ENCODE assay signal across 13 cellular contexts in the genomic region with DNA sequence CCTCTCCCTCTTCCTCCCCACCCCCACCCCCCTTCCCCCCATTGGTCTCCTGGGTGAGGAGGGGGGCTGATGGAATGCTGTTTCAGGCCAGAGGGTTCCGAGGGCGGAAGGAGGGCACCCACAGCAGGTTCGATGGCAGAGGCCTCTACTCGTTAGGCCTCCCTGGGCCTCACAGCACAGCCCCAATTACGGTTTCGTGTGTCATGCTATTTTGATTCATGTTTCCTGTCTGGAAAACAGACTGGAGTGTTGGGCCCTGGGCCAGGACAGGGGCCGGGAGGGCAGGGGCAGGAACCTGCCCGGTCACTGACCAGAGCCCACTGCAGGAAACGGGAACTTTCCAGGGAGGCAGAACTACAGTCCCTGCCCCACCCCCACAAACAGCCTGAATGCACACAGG.
DNase-seq lines count a peak whose midpoint lies in the region; ATAC-seq, FAIRE-seq and TF ChIP-seq lines count a peak whose summit lies in the region.
"Had no signal": no experiment of that assay in that cellular context is flagged by ENCODE, and none has a peak within 500 bp of the region (broad histone marks: within the 10 kb centered on the region; RNA-seq: fewer than 3 reads in every experiment).

No MANE protein-coding gene starts in this region.

- H3K27me3 ChIP-seq in right atrium auricular region, result no peaks in the 10 kb centered on the region

- no peak for TF ChIP-seq CTCF in right atrium auricular region (IDR thresholded peaks at IDR 0.05)
- TF ChIP-seq CTCF in cardiac fibroblast (IDR thresholded peaks at IDR 0.05; ENCODE audit: low read depth, low read length), result no peak

- H3K27ac ChIP-seq in right atrium auricular region, result no peak overlapping the region

- FAIRE-seq in urothelium cell line (lab: Jason Lieb, UNC), result no peak
- FAIRE-seq: A204.1 had no signal

- H3K4me1 ChIP-seq in right atrium auricular region, result peaks cover 0 to 8% of the 10 kb centered on the region in 2 donors

- H3K36me3 ChIP-seq in right atrium auricular region, result no peaks in the 10 kb centered on the region

- ATAC-seq in Right ventricle myocardium superior (ENCODE audit: poor library complexity) (peak; percentile 31), GM19395 (IDR thresholded peaks at IDR 0.05; ENCODE audit: unreplicated experiment) (no peak)

- intact Hi-C loops in Right ventricle myocardium superior (cut with DNase I), result no loop called here

- H3K4me3 ChIP-seq in right atrium auricular region (no peak overlapping the region), cardiac fibroblast (replicated peaks in 1 of 2; ENCODE audit: low read depth in 2 of 2, low read length in 2 of 2) (no peak overlapping the region)

- peak; percentile 57 for DNase-seq in Right ventricle myocardium superior
- DNase-seq in right atrium auricular region (ENCODE audit: low spot score), result no peak
- DNase-seq in cardiac fibroblast (ENCODE audit: low read depth in 2 of 2), result peak; percentile 87 to 88
- peak; percentile 85 for DNase-seq in kidney tubule cell (ENCODE audit: low spot score)
- peak; percentile 80 for DNase-seq in urothelium cell line (ENCODE audit: low spot score)
- no peak for DNase-seq in NCI-H82 (lab: John Stamatoyannopoulos, UW)
- no peak for DNase-seq in stimulated activated CD4-positive, alpha-beta T cell treated with anti-CD3 and anti-CD28 coated beads, Interleukin-2, amount 100 ng/mL, for 24 hours
- DNase-seq: caudate nucleus, DMS53, foreskin melanocyte, T-helper 9 cell had no signal

- no peaks in the 10 kb centered on the region for H3K9me3 ChIP-seq in right atrium auricular region

Comparison
In these comparisons a context has a peak if more than half of its experiments do, and no peak if none do; other contexts are left out.
1. DNase-seq: peak in Right ventricle myocardium superior (single experiment), cardiac fibroblast (2 of 2), kidney tubule cell (single experiment) and urothelium cell line (single experiment); none in right atrium auricular region (single experiment), NCI-H82 (single experiment) and stimulated activated CD4-positive, alpha-beta T cell treated with anti-CD3 and anti-CD28 coated beads, Interleukin-2, amount 100 ng/mL, for 24 hours (0 of 2).